9 cellular contexts compared by ENCODE assay signal in the genomic region with DNA sequence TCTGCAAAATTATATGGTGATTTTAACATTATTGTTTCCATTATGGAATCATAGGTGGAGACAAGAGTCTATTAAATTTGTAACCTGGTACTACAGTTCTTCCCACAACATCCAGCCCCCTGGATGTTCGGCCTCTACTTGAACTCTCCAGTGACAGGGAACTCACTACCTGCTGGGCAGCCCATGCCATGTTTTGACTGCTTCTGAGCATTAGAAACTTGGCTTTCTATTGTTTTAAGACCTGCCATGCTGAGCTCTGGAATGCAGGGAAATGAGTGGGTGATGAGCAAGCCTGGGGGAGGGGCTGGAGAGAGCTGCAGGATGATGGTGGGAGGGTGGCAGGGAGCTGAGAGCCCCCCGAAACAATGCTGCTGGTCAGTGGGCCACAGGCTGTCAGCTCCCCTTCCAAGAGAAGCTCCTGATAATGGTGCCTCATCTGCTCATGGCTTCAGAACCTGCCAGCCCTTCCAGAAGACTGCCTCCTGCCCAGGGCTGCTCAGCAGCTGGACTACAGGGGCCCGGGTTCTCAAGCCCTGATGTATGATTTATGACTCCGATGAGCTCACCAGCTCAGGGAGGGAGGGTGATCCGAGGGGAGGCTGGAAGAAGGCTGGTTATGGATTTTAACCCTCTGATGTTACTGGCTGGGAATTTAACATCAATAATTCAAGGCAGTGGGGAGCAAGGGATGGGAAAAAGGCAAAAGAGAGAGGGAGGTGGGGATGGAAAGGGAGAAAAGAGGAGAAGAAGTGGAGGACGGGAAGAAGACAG.
DNase-seq lines count a peak whose midpoint lies in the region; ATAC-seq and TF ChIP-seq lines count a peak whose summit lies in the region.
"Had no signal": no experiment of that assay in that cellular context is flagged by ENCODE, and none has a peak within 500 bp of the region (broad histone marks: within the 10 kb centered on the region; RNA-seq: fewer than 3 reads in every experiment).

No MANE protein-coding gene starts in this region.

- CTCF ChIA-PET in HEK293T (lab: Yijun Ruan, JAX): interaction anchor here (0.8 to 1.2 kb wide), 2 partner anchors 10 to 14 kb away, joined by 3 to 4 read pairs; no protein-coding TSS in a partner anchor

- H3K4me3 Mint-ChIP-seq in T-helper 17 cell: no peak overlapping the region

- peaks cover 7% of the 10 kb centered on the region for H3K4me1 ChIP-seq in fibroblast of lung (ENCODE audit: control insufficient read depth, extremely low read depth, insufficient read depth, low read length)

- peaks cover 20% of the 10 kb centered on the region for H3K4me1 Mint-ChIP-seq in T-helper 17 cell

- no peak overlapping the region for H2AFZ ChIP-seq in fibroblast of lung (ENCODE audit: low read length)

- ATAC-seq in T-helper 17 cell: no peak
- ATAC-seq: Right ventricle myocardium inferior had no signal

- H3K36me3 Mint-ChIP-seq in T-helper 17 cell (ENCODE audit: low read depth): no peaks in the 10 kb centered on the region

- no peak overlapping the region for H3K9ac ChIP-seq in fibroblast of lung (ENCODE audit: insufficient read depth, low read length)

- no peak overlapping the region for H3K27ac ChIP-seq in fibroblast of lung (ENCODE audit: insufficient read depth, low read length)

- H3K9me3 ChIP-seq in fibroblast of lung (ENCODE audit: control insufficient read depth, insufficient read depth, low read depth, low read length): no peaks in the 10 kb centered on the region
- no peaks in the 10 kb centered on the region for H3K9me3 ChIP-seq in T-helper 17 cell (ENCODE audit: control insufficient read depth, low read length, poor library complexity, severe bottlenecking)

- no peak for TF ChIP-seq POLR2A in erythroblast (IDR thresholded peaks at IDR 0.05; ENCODE audit: low read length)

- H3K4me3 ChIP-seq in fibroblast of lung (replicated peaks in 1 of 4; ENCODE audit: control extremely low read depth in 1 of 4, insufficient read depth in 1 of 4, low read depth in 3 of 4, low read length in 4 of 4) (no peak overlapping the region), skeletal muscle cell (ENCODE audit: low read depth, low read length) (no peak overlapping the region)

- H3K4me2 ChIP-seq in fibroblast of lung (ENCODE audit: extremely low read depth, insufficient read depth, low read length): no peak overlapping the region

- no peaks in the 10 kb centered on the region for H3K27me3 ChIP-seq in fibroblast of lung (ENCODE audit: control insufficient read depth, insufficient read depth, low read length)

- no peak for TF ChIP-seq CTCF in fibroblast of lung (conservative IDR thresholded peaks at IDR 0.05 in 1 of 2, IDR thresholded peaks at IDR 0.05 in 1 of 2; ENCODE audit: low read depth in 1 of 2, low read length in 2 of 2)

- DNase-seq in HEK293T (ENCODE audit: extremely low spot score) (peak; percentile 52), RPMI7951 (ENCODE audit: low read depth) (peak; percentile 81), fibroblast of lung (ENCODE audit: low read depth in 2 of 2) (peak; percentile 86 to 92), skeletal muscle cell (ENCODE audit: low read depth) (peak; percentile 78), Ammon's horn (ENCODE audit: low spot score) (no peak), erythroblast (lab: John Stamatoyannopoulos, UW) (no peak), T-helper 17 cell (no peak)
- DNase-seq in activated naive CD4-positive, alpha-beta T cell treated with anti-CD3 and anti-CD28 coated beads, Interleukin-2, amount 50 U/mL, for 16 hours: no peak

- H3K36me3 ChIP-seq in fibroblast of lung (ENCODE audit: control insufficient read depth, insufficient read depth, low read length): no peaks in the 10 kb centered on the region

- no peaks in the 10 kb centered on the region for H3K79me2 ChIP-seq in fibroblast of lung (ENCODE audit: control insufficient read depth, insufficient read depth, low read length)

- no peaks in the 10 kb centered on the region for H4K20me1 ChIP-seq in fibroblast of lung (ENCODE audit: control insufficient read depth, extremely low read depth, insufficient read depth, low read length)

- POLR2A ChIA-PET in HEK293T (lab: Yijun Ruan, JAX): interaction anchor here (1.0 kb wide), 1 partner anchor 68 kb away, joined by 3 read pairs; no protein-coding TSS in a partner anchor

- no peaks in the 10 kb centered on the region for H3K27me3 Mint-ChIP-seq in T-helper 17 cell

- no peak overlapping the region for H3K27ac Mint-ChIP-seq in T-helper 17 cell

TF ChIP-seq in HEK293T, 16 proteins besides CTCF, POLR2A, EP300 and RAD21:
- TF ChIP-seq PKNOX1 (IDR thresholded peaks at IDR 0.05): peak; percentile 88
- no peak for TF ChIP-seq SUZ12 (IDR thresholded peaks at IDR 0.05)
TF ChIP-seq in HEK293T: peak in this region for 1.

Comparison
In these comparisons a context has a peak if more than half of its experiments do, and no peak if none do; other contexts are left out.
1. DNase-seq: peak in HEK293T (single experiment), RPMI7951 (single experiment), fibroblast of lung (2 of 2) and skeletal muscle cell (single experiment); none in Ammon's horn (single experiment), erythroblast (0 of 2), T-helper 17 cell (0 of 3) and activated naive CD4-positive, alpha-beta T cell treated with anti-CD3 and anti-CD28 coated beads, Interleukin-2, amount 50 U/mL, for 16 hours (single experiment).